In genomic region chr7:121330053-121330833, GRCh38 we compare ENCODE assay signal across 8 cellular contexts. TPM values are rescaled to one million over a fixed set of nuclear protein-coding genes. Genes with fewer than 3 reads are reported as not detected.
DNase-seq lines count a peak whose midpoint lies in the region; ATAC-seq and TF ChIP-seq lines count a peak whose summit lies in the region.

No MANE protein-coding gene starts in this region.

- H3K4me3 ChIP-seq in HFF-Myc (replicated peaks; ENCODE audit: low read depth, low read length) (peak overlapping the region; percentile 49), fibroblast of pulmonary artery (replicated peaks; ENCODE audit: low read depth, low read length) (peak overlapping the region; percentile 48), psoas muscle (peak overlapping the region; percentile 65)

- no peak for TF ChIP-seq CTCF in HFF-Myc (IDR thresholded peaks at IDR 0.05; ENCODE audit: low read depth, low read length, missing control alignments)
- no peak for TF ChIP-seq CTCF in fibroblast of pulmonary artery (IDR thresholded peaks at IDR 0.05; ENCODE audit: low read length, missing control alignments)
- TF ChIP-seq CTCF in psoas muscle (IDR thresholded peaks at IDR 0.05), result no peak

- no peaks in the 10 kb centered on the region for H3K36me3 ChIP-seq in psoas muscle (ENCODE audit: insufficient read depth in 1 of 2, low read depth in 1 of 2)

- peak in 2 of 4 donors; percentile 15 to 41 for ATAC-seq in psoas muscle

- intact Hi-C loops in psoas muscle (cut with DNase I), result loop anchor here in 1 of 2 donors (10.0 kb wide), 1 partner anchor 205 kb away; no protein-coding TSS in a partner anchor

- no peak overlapping the region for H3K27ac ChIP-seq in psoas muscle

- DNase-seq in NCI-H2227 (lab: John Stamatoyannopoulos, UW; ENCODE audit: unreplicated experiment) (peak; percentile 22), NCI-H2227 treated with DMSO at 0.1 percent for 48 hours (lab: John Stamatoyannopoulos, UW) (no peak), HFF-Myc (ENCODE audit: extremely low read depth, low read depth) (no peak), SHP77 treated with DMSO at 0.1 percent for 48 hours (lab: John Stamatoyannopoulos, UW) (peak; percentile 7), fibroblast of pulmonary artery (ENCODE audit: low read depth) (no peak), psoas muscle (no peak), H4 (ENCODE audit: low spot score) (no peak), HuH-7 (ENCODE audit: low spot score) (no peak)

- peaks cover 9% of the 10 kb centered on the region for H3K4me1 ChIP-seq in psoas muscle

- 1 to 2% (median 1%) methylated on average over 52 of the region's 52 CpGs for WGBS in psoas muscle, 3 donors

- no peaks in the 10 kb centered on the region for H3K9me3 ChIP-seq in psoas muscle

- peaks cover 0 to 79% (median 19%) of the 10 kb centered on the region in 3 donors for H3K27me3 ChIP-seq in psoas muscle (ENCODE audit: insufficient read depth in 3 of 3, low read length in 2 of 3)

RNA-seq across cellular contexts. Expression of gene WNT16, which starts 1.4 kb away (rescaled TPM):
- under 1 TPM in 1 of 4 donors, not detected in 3; 0.22 TPM for total RNA-seq in psoas muscle
- not detected for polyA plus RNA-seq in psoas muscle
- total RNA-seq in H4 (2014; rRNA removed; shearing (Covaris generic)), result not detected in 2 replicates

Comparison
In these comparisons a context has a peak if more than half of its experiments do, and no peak if none do; other contexts are left out.
1. DNase-seq: peak in NCI-H2227 (single experiment) and SHP77 treated with DMSO at 0.1 percent for 48 hours (single experiment); none in NCI-H2227 treated with DMSO at 0.1 percent for 48 hours (single experiment), HFF-Myc (single experiment), fibroblast of pulmonary artery (single experiment), psoas muscle (0 of 2), H4 (single experiment) and HuH-7 (single experiment).
2. Peak in every context shown above with its lines, with median percentiles within 50 percentile points of each other: H3K4me3 ChIP-seq.